ENCODE assay signal across 9 cellular contexts in the genomic region with DNA sequence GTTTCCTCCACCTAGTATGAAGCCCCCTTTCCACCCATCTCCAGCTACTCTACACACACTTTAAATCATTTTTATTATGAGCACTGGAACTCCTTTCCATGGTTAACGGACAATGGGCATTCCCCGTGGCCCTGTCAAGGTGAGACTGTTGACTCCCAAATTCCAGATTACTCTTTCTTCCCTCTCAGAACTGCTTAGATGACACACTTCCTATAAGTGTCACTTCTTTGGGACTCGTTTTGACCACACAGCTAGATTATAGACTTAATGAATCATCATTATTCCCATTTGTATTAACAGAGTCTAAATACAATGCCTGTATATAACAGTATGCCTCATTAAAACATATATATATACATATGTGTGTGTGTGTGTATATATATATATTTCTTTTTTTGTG.
"Had no signal": no experiment of that assay in that cellular context is flagged by ENCODE, and none has a peak within 500 bp of the region (broad histone marks: within the 10 kb centered on the region; RNA-seq: fewer than 3 reads in every experiment).

No MANE protein-coding gene starts in this region.

- H3K27ac ChIP-seq: GM23248, HL-60 had no signal

- ATAC-seq: HCT116, HepG2 had no signal

- H3K36me3 ChIP-seq: HAP-1 had no signal

- H2AFZ ChIP-seq: GM23248 had no signal

- H3K4me3 ChIP-seq: GM23248, HAP-1 had no signal

- H3K9ac ChIP-seq: GM23248 had no signal

- FAIRE-seq: HepG2 had no signal

- DNase-seq: GM23248, GOT3, H7, HFFc6, KBM-7 had no signal

- H3K9me3 ChIP-seq: HAP-1 had no signal

- H3K4me1 ChIP-seq: HAP-1 had no signal
